ENCODE assay signal across 29 cellular contexts in the genomic region with DNA sequence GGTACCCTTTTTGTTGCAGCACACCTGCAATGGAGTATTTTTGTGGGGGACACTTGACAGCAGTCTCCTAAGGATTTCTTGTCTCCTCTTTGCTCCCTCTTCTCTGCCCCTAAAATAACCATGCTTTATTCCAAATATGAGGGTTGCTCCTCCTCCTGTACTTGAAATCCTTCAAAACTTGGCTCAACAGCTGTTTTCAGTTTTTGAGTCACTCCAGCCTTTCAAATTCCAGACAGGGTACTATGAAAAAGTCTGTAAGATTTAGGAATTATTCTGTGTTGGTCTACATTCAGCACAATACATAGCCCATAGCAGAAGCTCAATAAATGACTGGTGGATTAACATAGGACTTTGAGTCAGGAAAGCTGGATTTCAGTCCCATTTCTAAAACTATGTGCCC. TPM values are rescaled to one million over a fixed set of nuclear protein-coding genes. Genes with fewer than 3 reads are reported as not detected.
DNase-seq lines count a peak whose midpoint lies in the region; ATAC-seq and TF ChIP-seq lines count a peak whose summit lies in the region.
"Had no signal": no experiment of that assay in that cellular context is flagged by ENCODE, and none has a peak within 500 bp of the region (broad histone marks: within the 10 kb centered on the region; RNA-seq: fewer than 3 reads in every experiment).

No MANE protein-coding gene starts in this region.

- H3K27ac Mint-ChIP-seq in activated T-cell treated with anti-CD3 and anti-CD28 coated beads, Interleukin-2, amount 50 U/mL, for 72 hours, result peak overlapping the region; percentile 94
- peak overlapping the region; percentile 81 for H3K27ac Mint-ChIP-seq in activated naive CD8-positive, alpha-beta T cell
- H3K27ac Mint-ChIP-seq: activated B cell treated with CpG ODN at 0.5 μM for 24 hours, endodermal cell, type B pancreatic cell had no signal

- H3K9me3 Mint-ChIP-seq in activated T-cell treated with anti-CD3 and anti-CD28 coated beads, Interleukin-2, amount 50 U/mL, for 72 hours, result no peaks in the 10 kb centered on the region
- H3K9me3 Mint-ChIP-seq in activated naive CD8-positive, alpha-beta T cell (ENCODE audit: low read depth), result no peaks in the 10 kb centered on the region
- H3K9me3 Mint-ChIP-seq: activated B cell treated with CpG ODN at 0.5 μM for 24 hours; activated CD4-positive, alpha-beta memory T cell treated with anti-CD3 and anti-CD28 coated beads, Interleukin-2, amount 10 ng/mL, durations not matched to agents 7 days and 5 days; endodermal cell; type B pancreatic cell had no signal

- H3K4me3 ChIP-seq in foreskin fibroblast (ENCODE audit: low read depth in 1 of 2, low read length in 2 of 2) (no peak overlapping the region), uterus (no peak overlapping the region)
- H3K4me3 ChIP-seq: A549, BLaER1, cardiac muscle cell, esophagus muscularis mucosa, lower lobe of right lung had no signal

- H3K27ac ChIP-seq in uterus (peak overlapping the region; percentile 4 to 19), RWPE1 (no peak overlapping the region)
- H3K27ac ChIP-seq: A549, BLaER1, cardiac muscle cell, esophagus muscularis mucosa, lower lobe of right lung had no signal

- H3K4me3 Mint-ChIP-seq in activated T-cell treated with anti-CD3 and anti-CD28 coated beads, Interleukin-2, amount 50 U/mL, for 72 hours, result peak overlapping the region in 1 of 2 donors; percentile 48
- H3K4me3 Mint-ChIP-seq in activated naive CD8-positive, alpha-beta T cell, result no peak overlapping the region
- H3K4me3 Mint-ChIP-seq: activated B cell treated with CpG ODN at 0.5 μM for 24 hours; activated CD4-positive, alpha-beta memory T cell treated with anti-CD3 and anti-CD28 coated beads, Interleukin-2, amount 10 ng/mL, durations not matched to agents 7 days and 5 days; endodermal cell; type B pancreatic cell had no signal

- POLR2A ChIA-PET in RWPE1 (lab: Yijun Ruan, JAX; ENCODE audit: low non-redundant PET), result no interaction called here

- DNase-seq in activated T-cell treated with anti-CD3 and anti-CD28 coated beads, Interleukin-2, amount 50 U/mL, for 72 hours, result no peak
- DNase-seq in activated T-cell treated with anti-CD3 and anti-CD28 coated beads, Interleukin-2, amount 50 U/mL, for 48 hours, result no peak
- DNase-seq in foreskin fibroblast, result peak; percentile 16 to 71
- no peak for DNase-seq in uterus
- no peak for DNase-seq in inferior parietal cortex (ENCODE audit: extremely low spot score)
- no peak for DNase-seq in NCI-H446 (lab: John Stamatoyannopoulos, UW)
- DNase-seq in RWPE1 (ENCODE audit: low spot score), result no peak
- DNase-seq: activated B cell treated with CpG ODN at 0.5 μM for 24 hours; activated CD4-positive, alpha-beta memory T cell treated with anti-CD3 and anti-CD28 coated beads, Interleukin-2, amount 10 ng/mL, durations not matched to agents 7 days and 5 days; activated gamma-delta T cell treated with Interleukin-2 at 50 U/mL for 16 hours; amygdala; cortex of kidney; endodermal cell; HCEC 1CT; lower lobe of right lung; NCI-H1092 treated with DMSO at 0.1 percent for 48 hours; NCI-H2029 treated with DMSO at 0.1 percent for 48 hours; NCI-H226; NCI-H82; SHP77; stimulated activated CD8-positive, alpha-beta memory T cell treated with anti-CD3 and anti-CD28 coated beads, Interleukin-4, amount 100 ng/mL, for 48 hours had no signal

- peaks cover 4 to 9% of the 10 kb centered on the region in 2 donors for H3K4me1 ChIP-seq in uterus

- ATAC-seq in activated T-cell treated with anti-CD3 and anti-CD28 coated beads, Interleukin-2, amount 50 U/mL, for 72 hours (replicated peaks in 1 of 2), result no peak
- ATAC-seq: A549, HepG2, lower lobe of right lung had no signal

- H3K27me3 ChIP-seq in uterus, result no peaks in the 10 kb centered on the region
- H3K27me3 ChIP-seq: BLaER1, cardiac muscle cell, esophagus muscularis mucosa had no signal

- TF ChIP-seq POLR2A in uterus (IDR thresholded peaks at IDR 0.05), result no peak

- intact Hi-C loops in uterus (cut with DNase I; ENCODE audit: low total_unique reads), result no loop called here

- peaks cover 19 to 27% of the 10 kb centered on the region in 2 donors for H3K36me3 Mint-ChIP-seq in activated T-cell treated with anti-CD3 and anti-CD28 coated beads, Interleukin-2, amount 50 U/mL, for 72 hours (ENCODE audit: insufficient read depth in 2 of 2)
- H3K36me3 Mint-ChIP-seq in activated naive CD8-positive, alpha-beta T cell, result peaks cover 22% of the 10 kb centered on the region

- H3K36me3 ChIP-seq in uterus, result no peaks in the 10 kb centered on the region

- CTCF ChIA-PET in RWPE1 (lab: Yijun Ruan, JAX), result no interaction called here

- H3K27me3 Mint-ChIP-seq in activated T-cell treated with anti-CD3 and anti-CD28 coated beads, Interleukin-2, amount 50 U/mL, for 72 hours (ENCODE audit: low read depth), result no peaks in the 10 kb centered on the region
- H3K27me3 Mint-ChIP-seq in activated naive CD8-positive, alpha-beta T cell, result no peaks in the 10 kb centered on the region
- H3K27me3 Mint-ChIP-seq: activated B cell treated with CpG ODN at 0.5 μM for 24 hours; activated CD4-positive, alpha-beta memory T cell treated with anti-CD3 and anti-CD28 coated beads, Interleukin-2, amount 10 ng/mL, durations not matched to agents 7 days and 5 days; type B pancreatic cell had no signal

- TF ChIP-seq CTCF in foreskin fibroblast (IDR thresholded peaks at IDR 0.05; ENCODE audit: low read depth, low read length), result no peak
- TF ChIP-seq CTCF in uterus (IDR thresholded peaks at IDR 0.05), result no peak
- TF ChIP-seq CTCF in RWPE1 (conservative IDR thresholded peaks at IDR 0.05; ENCODE audit: low read depth), result no peak

- H3K4me1 Mint-ChIP-seq in activated T-cell treated with anti-CD3 and anti-CD28 coated beads, Interleukin-2, amount 50 U/mL, for 72 hours (ENCODE audit: low read depth), result peaks cover 65% of the 10 kb centered on the region
- peaks cover 55% of the 10 kb centered on the region for H3K4me1 Mint-ChIP-seq in activated naive CD8-positive, alpha-beta T cell (ENCODE audit: low read depth)

- H3K9me3 ChIP-seq in uterus, result no peaks in the 10 kb centered on the region
- H3K9me3 ChIP-seq: A549, BLaER1, esophagus muscularis mucosa, lower lobe of right lung had no signal

RNA-seq across cellular contexts. Expression of a gene that starts 5.5 kb away (rescaled TPM):
- 10 to 100 TPM; 50.5 to 68.8 TPM for total RNA-seq in activated T-cell treated with anti-CD3 and anti-CD28 coated beads, Interleukin-2, amount 50 U/mL, for 72 hours
- 10 to 100 TPM in 3 of 4 donors, 1 to 10 TPM in 1; 2.8 to 47.8 (median 18.5) TPM for total RNA-seq in uterus

RNA-seq across cellular contexts. Expression of a gene that starts 6.0 kb away (rescaled TPM):
- 10 to 100 TPM; 13.8 to 17.8 TPM for total RNA-seq in activated T-cell treated with anti-CD3 and anti-CD28 coated beads, Interleukin-2, amount 50 U/mL, for 72 hours
- total RNA-seq in uterus, result 1 to 10 TPM; 1.5 to 7.2 (median 3.9) TPM

RNA-seq across cellular contexts. Expression of a gene that starts 11.7 kb away (rescaled TPM):
- total RNA-seq in activated T-cell treated with anti-CD3 and anti-CD28 coated beads, Interleukin-2, amount 50 U/mL, for 72 hours, result 1 to 10 TPM; 1.3 to 1.7 TPM
- total RNA-seq in uterus, result 1 to 10 TPM in 2 of 4 donors, not detected in 2; 1.4 to 3.1 TPM

RNA-seq across cellular contexts. Expression of a gene that starts 27.6 kb away (rescaled TPM):
- 10 to 100 TPM; 59.8 to 82.5 TPM for total RNA-seq in activated T-cell treated with anti-CD3 and anti-CD28 coated beads, Interleukin-2, amount 50 U/mL, for 72 hours
- total RNA-seq in uterus, result 1 to 10 TPM in 3 of 4 donors, under 1 TPM in 1; 0.85 to 8.8 (median 2.1) TPM
- total RNA-seq: cardiac muscle cell, endodermal cell, HepG2, kidney epithelial cell had no signal

RNA-seq across cellular contexts. Expression of a gene that starts 30.0 kb away (rescaled TPM):
- 10 to 100 TPM; 74.4 to 75.6 TPM for total RNA-seq in activated T-cell treated with anti-CD3 and anti-CD28 coated beads, Interleukin-2, amount 50 U/mL, for 72 hours
- 10 to 100 TPM; 21.5 to 92.7 (median 39.7) TPM for total RNA-seq in uterus

Comparison
In these comparisons a context has a peak if more than half of its experiments do, and no peak if none do; other contexts are left out.
1. DNase-seq: peak in foreskin fibroblast (2 of 2); none in activated T-cell treated with anti-CD3 and anti-CD28 coated beads, Interleukin-2, amount 50 U/mL, for 72 hours (0 of 2), activated T-cell treated with anti-CD3 and anti-CD28 coated beads, Interleukin-2, amount 50 U/mL, for 48 hours (0 of 2), uterus (0 of 2), inferior parietal cortex (single experiment), NCI-H446 (0 of 2) and RWPE1 (single experiment).